Comparison of ENCODE assay signal across 16 cellular contexts in the genomic region with DNA sequence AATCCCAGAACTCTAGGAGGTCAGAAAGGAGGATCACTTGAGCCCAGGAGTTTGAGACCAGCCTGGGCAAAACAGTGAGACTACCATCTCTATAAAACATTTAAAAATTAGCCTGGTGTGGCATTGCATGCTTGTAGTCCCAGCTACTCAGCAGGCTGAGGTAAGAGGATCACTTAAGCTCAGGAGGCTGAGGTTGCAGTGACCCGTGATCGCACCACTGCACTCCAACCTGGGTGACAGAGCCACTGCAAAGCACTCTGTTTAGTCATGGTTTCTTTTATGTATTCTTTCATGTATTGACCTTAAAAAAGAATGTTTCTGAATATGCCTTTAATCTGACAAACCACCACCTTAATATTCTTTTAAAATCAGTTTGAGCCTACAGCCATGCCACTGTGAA.
"Had no signal": no experiment of that assay in that cellular context is flagged by ENCODE, and none has a peak within 500 bp of the region (broad histone marks: within the 10 kb centered on the region; RNA-seq: fewer than 3 reads in every experiment).

No MANE protein-coding gene starts in this region.

- H3K4me3 Mint-ChIP-seq: activated T-helper 17 cell treated with anti-CD3 and anti-CD28 coated beads, Interleukin-2, amount 50 U/mL, for 72 hours; nephron had no signal

- DNase-seq: activated CD4-positive, alpha-beta T cell treated with anti-CD3 and anti-CD28 coated beads, Interleukin-2, amount 50 U/mL, for 4 hours; activated CD4-positive, CD25-positive, alpha-beta regulatory T cell treated with anti-CD3 and anti-CD28 coated beads, Interleukin-2, amount 50 U/mL, for 72 hours; activated naive CD4-positive, alpha-beta T cell treated with Interleukin-2 at 50 U/mL for 16 hours; activated T-cell treated with anti-CD3 and anti-CD28 coated beads for 4 hours; foreskin melanocyte; glutamatergic neuron; hippocampal formation; left colon; lower lobe of right lung; stomach; testis; upper lobe of left lung had no signal

- H3K4me1 ChIP-seq: breast epithelium, lower lobe of right lung, testis had no signal

- ATAC-seq: activated T-helper 17 cell treated with anti-CD3 and anti-CD28 coated beads, Interleukin-2, amount 50 U/mL, for 72 hours; left colon; lower lobe of right lung had no signal

- H3K27ac Mint-ChIP-seq: activated T-helper 17 cell treated with anti-CD3 and anti-CD28 coated beads, Interleukin-2, amount 50 U/mL, for 72 hours; nephron had no signal

- H3K9me3 Mint-ChIP-seq: activated T-helper 17 cell treated with anti-CD3 and anti-CD28 coated beads, Interleukin-2, amount 50 U/mL, for 72 hours; nephron had no signal

- H3K9me3 ChIP-seq: breast epithelium, lower lobe of right lung, stomach, testis, upper lobe of left lung had no signal

- H3K4me3 ChIP-seq: breast epithelium, coronary artery, lower lobe of right lung, stomach, testis, upper lobe of left lung had no signal

- H3K27me3 Mint-ChIP-seq: activated T-helper 17 cell treated with anti-CD3 and anti-CD28 coated beads, Interleukin-2, amount 50 U/mL, for 72 hours had no signal
